1 cellular context compared by ENCODE assay signal in the genomic region with DNA sequence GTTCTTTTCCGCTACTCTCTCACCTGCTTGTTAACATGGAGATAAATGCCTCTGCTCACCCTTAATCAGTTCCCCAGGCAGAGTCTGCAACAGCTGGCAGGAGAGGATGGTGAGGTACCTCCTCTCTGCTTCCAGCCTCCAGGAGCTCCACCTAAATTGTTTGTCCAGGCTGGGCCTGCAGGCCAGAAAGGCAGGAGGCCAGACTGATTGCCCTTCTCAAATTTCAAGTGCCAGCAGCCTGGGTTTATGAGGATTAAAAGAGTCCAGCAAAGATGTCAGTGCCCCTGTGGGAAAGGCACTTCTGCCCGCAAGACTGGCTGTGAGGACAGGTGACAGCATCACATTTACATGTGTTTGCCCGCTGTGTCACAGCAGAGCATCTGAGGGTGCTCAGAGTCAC.
A peak's percentile ranks its signal among the peaks of the same experiment; 100 is the strongest.
TF ChIP-seq lines count a peak whose summit lies in the region.

No MANE protein-coding gene starts in this region.

TF ChIP-seq in HEK293, 187 proteins besides CTCF, POLR2A, EP300 and RAD21 (continued from another document):
- TF ChIP-seq, protein P1, sequence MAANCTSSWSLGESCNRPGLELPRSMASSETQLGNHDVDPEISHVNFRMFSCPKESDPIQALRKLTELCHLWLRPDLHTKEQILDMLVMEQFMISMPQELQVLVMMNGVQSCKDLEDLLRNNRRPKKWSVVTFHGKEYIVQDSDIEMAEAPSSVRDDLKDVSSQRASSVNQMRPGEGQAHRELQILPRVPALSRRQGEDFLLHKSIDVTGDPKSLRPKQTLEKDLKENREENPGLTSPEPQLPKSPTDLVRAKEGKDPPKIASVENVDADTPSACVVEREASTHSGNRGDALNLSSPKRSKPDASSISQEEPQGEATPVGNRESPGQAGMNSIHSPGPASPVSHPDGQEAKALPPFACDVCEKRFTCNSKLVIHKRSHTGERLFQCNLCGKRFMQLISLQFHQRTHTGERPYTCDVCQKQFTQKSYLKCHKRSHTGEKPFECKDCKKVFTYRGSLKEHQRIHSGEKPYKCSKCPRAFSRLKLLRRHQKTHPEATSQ (tag by site-specific recombination; IDR thresholded peaks at IDR 0.05), result no peak
- TF ChIP-seq, protein P2, sequence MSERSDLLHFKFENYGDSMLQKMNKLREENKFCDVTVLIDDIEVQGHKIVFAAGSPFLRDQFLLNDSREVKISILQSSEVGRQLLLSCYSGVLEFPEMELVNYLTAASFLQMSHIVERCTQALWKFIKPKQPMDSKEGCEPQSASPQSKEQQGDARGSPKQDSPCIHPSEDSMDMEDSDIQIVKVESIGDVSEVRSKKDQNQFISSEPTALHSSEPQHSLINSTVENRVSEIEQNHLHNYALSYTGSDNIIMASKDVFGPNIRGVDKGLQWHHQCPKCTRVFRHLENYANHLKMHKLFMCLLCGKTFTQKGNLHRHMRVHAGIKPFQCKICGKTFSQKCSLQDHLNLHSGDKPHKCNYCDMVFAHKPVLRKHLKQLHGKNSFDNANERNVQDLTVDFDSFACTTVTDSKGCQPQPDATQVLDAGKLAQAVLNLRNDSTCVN (tag by site-specific recombination; optimal IDR thresholded peaks at IDR 0.05), result no peak
- TF ChIP-seq ZBTB8A (tag by site-specific recombination; IDR thresholded peaks at IDR 0.05), result peak; percentile 51; the same call in 1 of the 2 replicates
TF ChIP-seq in HEK293: peak in this region for 33.
